In genomic region chr14:67285876-67286452, GRCh38 we compare ENCODE assay signal across 8 cellular contexts. TPM values are rescaled to one million over a fixed set of nuclear protein-coding genes. Genes with fewer than 3 reads are reported as not detected.
A peak's percentile ranks its signal among the peaks of the same experiment; 100 is the strongest.
DNase-seq lines count a peak whose midpoint lies in the region; ATAC-seq and TF ChIP-seq lines count a peak whose summit lies in the region.

No MANE protein-coding gene starts in this region.

- no peak overlapping the region for H2BK15ac ChIP-seq in mesenchymal stem cell (ENCODE audit: low read depth, poor library complexity, severe bottlenecking)

- H2AFZ ChIP-seq in mesenchymal stem cell (ENCODE audit: low read depth, low read length), result no peak overlapping the region

- H3K9me3 ChIP-seq in mesenchymal stem cell (ENCODE audit: control insufficient read depth, low read length), result no peaks in the 10 kb centered on the region
- no peaks in the 10 kb centered on the region for H3K9me3 ChIP-seq in MG63

- TF ChIP-seq CTCF in GM12872 (IDR thresholded peaks at IDR 0.05; ENCODE audit: insufficient read depth, low read depth, low read length), result peak; percentile 31; the same call in 2 of the 3 replicates
- peak; percentile 20 for TF ChIP-seq CTCF in cardiac fibroblast (IDR thresholded peaks at IDR 0.05; ENCODE audit: low read depth, low read length)

- no peak overlapping the region for H2BK120ac ChIP-seq in mesenchymal stem cell (ENCODE audit: low read depth, low read length)

- no peak overlapping the region for H3K9ac ChIP-seq in mesenchymal stem cell (ENCODE audit: low read length)

- H3K27ac ChIP-seq in mesenchymal stem cell (ENCODE audit: low read length, poor library complexity, severe bottlenecking), result no peak overlapping the region

- WGBS in mesenchymal stem cell, result 0% methylated on average over 1 of the region's 2 CpGs

- no peak overlapping the region for H3K4ac ChIP-seq in mesenchymal stem cell (ENCODE audit: low read depth in 1 of 2, low read length in 2 of 2)

- no peaks in the 10 kb centered on the region for H3K4me1 ChIP-seq in mesenchymal stem cell (ENCODE audit: control insufficient read depth, insufficient read depth, low read depth, low read length)

- H3K4me3 ChIP-seq in cardiac fibroblast (replicated peaks in 1 of 2; ENCODE audit: low read depth in 2 of 2, low read length in 2 of 2) (no peak overlapping the region), mesenchymal stem cell (ENCODE audit: insufficient read depth in 1 of 2, low read depth in 1 of 2, low read length in 2 of 2) (no peak overlapping the region), MG63 (no peak overlapping the region)

- no peak overlapping the region for H2AK5ac ChIP-seq in mesenchymal stem cell (ENCODE audit: low read length, severe bottlenecking)

- H3K27me3 ChIP-seq in mesenchymal stem cell (ENCODE audit: control insufficient read depth in 1 of 2, insufficient read depth in 1 of 2, low read length in 2 of 2) (no peaks in the 10 kb centered on the region), MG63 (no peaks in the 10 kb centered on the region)

- no peak overlapping the region for H3K18ac ChIP-seq in mesenchymal stem cell (ENCODE audit: low read depth in 1 of 2, low read length in 2 of 2)

- H3K79me1 ChIP-seq in mesenchymal stem cell (replicated peaks; ENCODE audit: low read length, poor library complexity, severe bottlenecking), result peaks cover 19% of the 10 kb centered on the region

- no peak overlapping the region for H4K91ac ChIP-seq in mesenchymal stem cell (ENCODE audit: low read length)

- H3K23ac ChIP-seq in mesenchymal stem cell (ENCODE audit: low read length in 2 of 2), result no peak overlapping the region

- no peak overlapping the region for H3K14ac ChIP-seq in mesenchymal stem cell (ENCODE audit: low read length in 2 of 2)

- no peak overlapping the region for H2BK12ac ChIP-seq in mesenchymal stem cell (ENCODE audit: low read length in 2 of 2)

- H2BK5ac ChIP-seq in mesenchymal stem cell (ENCODE audit: low read depth, low read length, poor library complexity, severe bottlenecking), result no peak overlapping the region

- DNase-seq in A172 (ENCODE audit: low spot score) (peak; percentile 33), NCI-H345 treated with DMSO at 0.1 percent for 48 hours (lab: John Stamatoyannopoulos, UW; ENCODE audit: unreplicated experiment) (peak; percentile 22), cardiac fibroblast (ENCODE audit: low read depth in 2 of 2) (peak; percentile 73 to 74), mesenchymal stem cell (peak; percentile 57), MG63 (no peak)

- H3K4me2 ChIP-seq in mesenchymal stem cell (ENCODE audit: low read length, poor library complexity, severe bottlenecking), result no peak overlapping the region

- no peak for ATAC-seq in HG02870 (IDR thresholded peaks at IDR 0.05; ENCODE audit: unreplicated experiment)
- no peak for ATAC-seq in GM21423 (IDR thresholded peaks at IDR 0.05; ENCODE audit: unreplicated experiment)

- H3K36me3 ChIP-seq in mesenchymal stem cell (ENCODE audit: control insufficient read depth in 1 of 2, insufficient read depth in 2 of 2, low read depth in 1 of 2, low read length in 2 of 2), result no peaks in the 10 kb centered on the region
- no peaks in the 10 kb centered on the region for H3K36me3 ChIP-seq in MG63

- no peak overlapping the region for H4K8ac ChIP-seq in mesenchymal stem cell (ENCODE audit: low read length)

RNA-seq across cellular contexts. Expression of gene PALS1, which starts 44.7 kb away (rescaled TPM):
- total RNA-seq in A172 (2014; rRNA removed; shearing (Covaris generic)), result 66.4 and 72.8 TPM in 2 replicates
- polyA plus RNA-seq in mesenchymal stem cell (2013, experiment 1 of 2), result 10.3 TPM
- polyA plus RNA-seq in mesenchymal stem cell (2013, experiment 2 of 2), result 10.7 TPM
- total RNA-seq in MG63 (2014; rRNA removed; shearing (Covaris generic); ENCODE audit: low replicate concordance), result 8.5 and 16.3 TPM in 2 replicates
